11 cellular contexts compared by ENCODE assay signal in the genomic region with DNA sequence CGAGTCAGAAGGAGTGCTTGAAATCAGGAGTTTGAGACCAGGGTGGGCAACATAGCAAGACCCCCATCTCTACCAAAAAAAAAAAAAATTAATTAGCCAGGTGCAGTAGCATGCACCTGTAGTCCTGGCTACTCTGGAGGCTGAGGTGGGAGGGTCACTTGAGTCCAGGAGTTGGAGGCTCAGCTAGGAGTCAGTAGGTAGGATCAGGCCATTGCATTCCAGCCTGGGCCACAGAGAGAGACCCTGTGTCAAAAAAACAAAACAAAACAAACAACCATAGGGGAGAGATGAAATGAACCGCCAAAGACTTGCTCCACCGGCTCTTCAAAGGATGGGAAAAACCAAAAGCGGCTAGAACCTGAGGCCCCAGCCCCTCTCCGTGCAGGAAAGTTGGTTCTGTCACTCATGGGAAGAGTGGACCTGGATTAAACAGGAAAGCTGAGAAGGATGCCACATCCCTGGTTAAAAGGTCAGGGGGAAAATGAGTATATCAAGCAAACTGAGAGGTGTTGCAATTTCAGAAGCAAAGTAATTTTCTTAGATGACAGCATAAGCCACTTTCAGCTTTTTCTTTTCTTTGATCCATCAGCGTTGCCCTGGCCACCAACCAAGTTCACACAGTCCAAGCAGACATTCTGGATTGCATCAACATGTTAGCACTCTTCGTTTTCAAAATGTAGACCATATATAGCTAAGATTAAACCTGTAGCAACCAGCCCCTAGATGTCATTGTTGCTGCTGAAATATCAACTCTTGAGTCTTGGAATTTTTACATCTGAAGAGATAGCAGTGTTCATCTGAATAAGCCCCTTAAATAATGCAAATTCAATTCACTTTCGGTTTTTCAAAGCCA. TPM values are rescaled to one million over a fixed set of nuclear protein-coding genes. Genes with fewer than 3 reads are reported as not detected.
A peak's percentile ranks its signal among the peaks of the same experiment; 100 is the strongest.
DNase-seq lines count a peak whose midpoint lies in the region; ATAC-seq and TF ChIP-seq lines count a peak whose summit lies in the region.
"Had no signal": no experiment of that assay in that cellular context is flagged by ENCODE, and none has a peak within 500 bp of the region (broad histone marks: within the 10 kb centered on the region; RNA-seq: fewer than 3 reads in every experiment).

No MANE protein-coding gene starts in this region.

- peak overlapping the region; percentile 45 for H3K4me3 ChIP-seq in fibroblast of villous mesenchyme (ENCODE audit: low read depth, low read length)
- H3K4me3 ChIP-seq: prostate gland had no signal

- in situ Hi-C loops in GM13977 (cut with MboI; ENCODE audit: low pct_unique_long_range_greater_than_20kb, low sequenced_read_pairs, unreplicated experiment) = no loop called here

- TF ChIP-seq CTCF in GM13977 (IDR thresholded peaks at IDR 0.05; ENCODE audit: extremely low read depth, insufficient read depth, missing control alignments) = peak; percentile 22
- TF ChIP-seq CTCF in fibroblast of villous mesenchyme (IDR thresholded peaks at IDR 0.05; ENCODE audit: insufficient read depth, low read depth, low read length) = peak; percentile 22

- DNase-seq in GM13977 (ENCODE audit: low spot score) (no peak), fibroblast of villous mesenchyme (ENCODE audit: low read depth) (peak; percentile 74), renal cortical epithelial cell (ENCODE audit: low read depth) (peak; percentile 27), ecto neural progenitor cell (ENCODE audit: low spot score) (no peak), epidermal melanocyte (ENCODE audit: insufficient read length, low spot score) (no peak)
- DNase-seq: DMS153; stimulated activated CD8-positive, alpha-beta memory T cell treated with anti-CD3 and anti-CD28 coated beads, Interleukin-4, amount 100 ng/mL, for 48 hours had no signal

- peak; percentile 61 for ATAC-seq in SK-N-SH treated with all-trans-retinoic acid at 6 μM for 48 hours
- no peak for ATAC-seq in GM19467 (IDR thresholded peaks at IDR 0.05; ENCODE audit: unreplicated experiment)
- no peak for ATAC-seq in GM21367 (IDR thresholded peaks at IDR 0.05; ENCODE audit: unreplicated experiment)

TF ChIP-seq in SK-N-SH treated with all-trans-retinoic acid at 6 μM for 48 hours, 23 proteins besides CTCF, POLR2A, EP300 and RAD21:
- no peak for TF ChIP-seq ZNF70 (CRISPR knock-in tag; IDR thresholded peaks at IDR 0.05)
- TF ChIP-seq, protein P1, sequence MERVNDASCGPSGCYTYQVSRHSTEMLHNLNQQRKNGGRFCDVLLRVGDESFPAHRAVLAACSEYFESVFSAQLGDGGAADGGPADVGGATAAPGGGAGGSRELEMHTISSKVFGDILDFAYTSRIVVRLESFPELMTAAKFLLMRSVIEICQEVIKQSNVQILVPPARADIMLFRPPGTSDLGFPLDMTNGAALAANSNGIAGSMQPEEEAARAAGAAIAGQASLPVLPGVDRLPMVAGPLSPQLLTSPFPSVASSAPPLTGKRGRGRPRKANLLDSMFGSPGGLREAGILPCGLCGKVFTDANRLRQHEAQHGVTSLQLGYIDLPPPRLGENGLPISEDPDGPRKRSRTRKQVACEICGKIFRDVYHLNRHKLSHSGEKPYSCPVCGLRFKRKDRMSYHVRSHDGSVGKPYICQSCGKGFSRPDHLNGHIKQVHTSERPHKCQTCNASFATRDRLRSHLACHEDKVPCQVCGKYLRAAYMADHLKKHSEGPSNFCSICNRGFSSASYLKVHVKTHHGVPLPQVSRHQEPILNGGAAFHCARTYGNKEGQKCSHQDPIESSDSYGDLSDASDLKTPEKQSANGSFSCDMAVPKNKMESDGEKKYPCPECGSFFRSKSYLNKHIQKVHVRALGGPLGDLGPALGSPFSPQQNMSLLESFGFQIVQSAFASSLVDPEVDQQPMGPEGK (CRISPR knock-in tag; IDR thresholded peaks at IDR 0.05; ENCODE audit: borderline replicate concordance) = no peak
- no peak for TF ChIP-seq GLIS3 (CRISPR knock-in tag; IDR thresholded peaks at IDR 0.05)
- TF ChIP-seq SNAI2 (CRISPR knock-in tag; IDR thresholded peaks at IDR 0.05) = no peak
- TF ChIP-seq, protein P2, sequence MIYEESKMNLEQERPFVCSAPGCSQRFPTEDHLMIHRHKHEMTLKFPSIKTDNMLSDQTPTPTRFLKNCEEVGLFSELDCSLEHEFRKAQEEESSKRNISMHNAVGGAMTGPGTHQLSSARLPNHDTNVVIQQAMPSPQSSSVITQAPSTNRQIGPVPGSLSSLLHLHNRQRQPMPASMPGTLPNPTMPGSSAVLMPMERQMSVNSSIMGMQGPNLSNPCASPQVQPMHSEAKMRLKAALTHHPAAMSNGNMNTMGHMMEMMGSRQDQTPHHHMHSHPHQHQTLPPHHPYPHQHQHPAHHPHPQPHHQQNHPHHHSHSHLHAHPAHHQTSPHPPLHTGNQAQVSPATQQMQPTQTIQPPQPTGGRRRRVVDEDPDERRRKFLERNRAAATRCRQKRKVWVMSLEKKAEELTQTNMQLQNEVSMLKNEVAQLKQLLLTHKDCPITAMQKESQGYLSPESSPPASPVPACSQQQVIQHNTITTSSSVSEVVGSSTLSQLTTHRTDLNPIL (CRISPR knock-in tag; IDR thresholded peaks at IDR 0.05; ENCODE audit: low read depth) = no peak
- TF ChIP-seq ESRRG (CRISPR knock-in tag; IDR thresholded peaks at IDR 0.05) = no peak
- TF ChIP-seq ARNTL (CRISPR knock-in tag; IDR thresholded peaks at IDR 0.05; ENCODE audit: borderline replicate concordance, low read depth) = no peak
- TF ChIP-seq ZNF8 (CRISPR knock-in tag; IDR thresholded peaks at IDR 0.05) = no peak
- no peak for TF ChIP-seq ZFP30 (CRISPR knock-in tag; IDR thresholded peaks at IDR 0.05)
- TF ChIP-seq ZNF565 (CRISPR knock-in tag; conservative IDR thresholded peaks at IDR 0.05; ENCODE audit: low read depth) = no peak
- TF ChIP-seq, protein P3, sequence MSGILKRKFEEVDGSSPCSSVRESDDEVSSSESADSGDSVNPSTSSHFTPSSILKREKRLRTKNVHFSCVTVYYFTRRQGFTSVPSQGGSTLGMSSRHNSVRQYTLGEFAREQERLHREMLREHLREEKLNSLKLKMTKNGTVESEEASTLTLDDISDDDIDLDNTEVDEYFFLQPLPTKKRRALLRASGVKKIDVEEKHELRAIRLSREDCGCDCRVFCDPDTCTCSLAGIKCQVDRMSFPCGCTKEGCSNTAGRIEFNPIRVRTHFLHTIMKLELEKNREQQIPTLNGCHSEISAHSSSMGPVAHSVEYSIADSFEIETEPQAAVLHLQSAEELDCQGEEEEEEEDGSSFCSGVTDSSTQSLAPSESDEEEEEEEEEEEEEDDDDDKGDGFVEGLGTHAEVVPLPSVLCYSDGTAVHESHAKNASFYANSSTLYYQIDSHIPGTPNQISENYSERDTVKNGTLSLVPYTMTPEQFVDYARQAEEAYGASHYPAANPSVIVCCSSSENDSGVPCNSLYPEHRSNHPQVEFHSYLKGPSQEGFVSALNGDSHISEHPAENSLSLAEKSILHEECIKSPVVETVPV (CRISPR knock-in tag; IDR thresholded peaks at IDR 0.05) = no peak
- no peak for TF ChIP-seq ZFP3 (CRISPR knock-in tag; IDR thresholded peaks at IDR 0.05)
- TF ChIP-seq OSR1 (CRISPR knock-in tag; IDR thresholded peaks at IDR 0.05) = no peak
- TF ChIP-seq TCF4 (CRISPR knock-in tag; IDR thresholded peaks at IDR 0.05; ENCODE audit: borderline replicate concordance) = no peak
- TF ChIP-seq, protein P4, sequence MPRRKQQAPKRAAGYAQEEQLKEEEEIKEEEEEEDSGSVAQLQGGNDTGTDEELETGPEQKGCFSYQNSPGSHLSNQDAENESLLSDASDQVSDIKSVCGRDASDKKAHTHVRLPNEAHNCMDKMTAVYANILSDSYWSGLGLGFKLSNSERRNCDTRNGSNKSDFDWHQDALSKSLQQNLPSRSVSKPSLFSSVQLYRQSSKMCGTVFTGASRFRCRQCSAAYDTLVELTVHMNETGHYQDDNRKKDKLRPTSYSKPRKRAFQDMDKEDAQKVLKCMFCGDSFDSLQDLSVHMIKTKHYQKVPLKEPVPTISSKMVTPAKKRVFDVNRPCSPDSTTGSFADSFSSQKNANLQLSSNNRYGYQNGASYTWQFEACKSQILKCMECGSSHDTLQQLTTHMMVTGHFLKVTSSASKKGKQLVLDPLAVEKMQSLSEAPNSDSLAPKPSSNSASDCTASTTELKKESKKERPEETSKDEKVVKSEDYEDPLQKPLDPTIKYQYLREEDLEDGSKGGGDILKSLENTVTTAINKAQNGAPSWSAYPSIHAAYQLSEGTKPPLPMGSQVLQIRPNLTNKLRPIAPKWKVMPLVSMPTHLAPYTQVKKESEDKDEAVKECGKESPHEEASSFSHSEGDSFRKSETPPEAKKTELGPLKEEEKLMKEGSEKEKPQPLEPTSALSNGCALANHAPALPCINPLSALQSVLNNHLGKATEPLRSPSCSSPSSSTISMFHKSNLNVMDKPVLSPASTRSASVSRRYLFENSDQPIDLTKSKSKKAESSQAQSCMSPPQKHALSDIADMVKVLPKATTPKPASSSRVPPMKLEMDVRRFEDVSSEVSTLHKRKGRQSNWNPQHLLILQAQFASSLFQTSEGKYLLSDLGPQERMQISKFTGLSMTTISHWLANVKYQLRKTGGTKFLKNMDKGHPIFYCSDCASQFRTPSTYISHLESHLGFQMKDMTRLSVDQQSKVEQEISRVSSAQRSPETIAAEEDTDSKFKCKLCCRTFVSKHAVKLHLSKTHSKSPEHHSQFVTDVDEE (CRISPR knock-in tag; IDR thresholded peaks at IDR 0.05) = no peak
- no peak for TF ChIP-seq RARB (CRISPR knock-in tag; IDR thresholded peaks at IDR 0.05)
- no peak for TF ChIP-seq BACH2 (CRISPR knock-in tag; IDR thresholded peaks at IDR 0.05; ENCODE audit: borderline replicate concordance)
- TF ChIP-seq CSDC2 (CRISPR knock-in tag; IDR thresholded peaks at IDR 0.05) = no peak

RNA-seq across cellular contexts. Expression of a gene that starts 8.9 kb away (rescaled TPM):
- total RNA-seq in fibroblast of villous mesenchyme = 10.6 and 13.0 TPM in 2 replicates
- total RNA-seq in renal cortical epithelial cell = 5.2 and 20.3 TPM in 2 replicates

Comparison
In these comparisons a context has a peak if more than half of its experiments do, and no peak if none do; other contexts are left out.
1. DNase-seq: peak in fibroblast of villous mesenchyme (single experiment) and renal cortical epithelial cell (single experiment); none in GM13977 (single experiment), ecto neural progenitor cell (single experiment) and epidermal melanocyte (single experiment).